ENCODE assay signal across 21 cellular contexts in genomic region chr13:59121507-59121906, GRCh38.
DNase-seq lines count a peak whose midpoint lies in the region; ATAC-seq, FAIRE-seq and TF ChIP-seq lines count a peak whose summit lies in the region.
"Had no signal": no experiment of that assay in that cellular context is flagged by ENCODE, and none has a peak within 500 bp of the region (broad histone marks: within the 10 kb centered on the region; RNA-seq: fewer than 3 reads in every experiment).

No MANE protein-coding gene starts in this region.

- CTCF ChIA-PET in WTC11 (lab: Charles Lee): interaction anchor here (0.6 kb wide), 1 partner anchor 1205 kb away, joined by 4 read pairs; no protein-coding TSS in a partner anchor
- CTCF ChIA-PET in naive thymus-derived CD4-positive, alpha-beta T cell (lab: Charles Lee): no interaction called here

- no peaks in the 10 kb centered on the region for H3K36me3 ChIP-seq in naive thymus-derived CD4-positive, alpha-beta T cell (ENCODE audit: control insufficient read depth in 2 of 3, insufficient read depth in 3 of 3, low read length in 3 of 3)
- H3K36me3 ChIP-seq in thyroid gland (no peaks in the 10 kb centered on the region), HAP-1 (replicated peaks) (no peaks in the 10 kb centered on the region; the same call in 1 of the 2 replicates)

- no peak for ATAC-seq in WTC11
- no peak for ATAC-seq in naive thymus-derived CD4-positive, alpha-beta T cell
- ATAC-seq: CD8-positive, alpha-beta T cell; HepG2 had no signal

- no peaks in the 10 kb centered on the region for H3K4me1 ChIP-seq in naive thymus-derived CD4-positive, alpha-beta T cell (ENCODE audit: control insufficient read depth in 2 of 2, insufficient read depth in 2 of 2, low read length in 2 of 2)
- H3K4me1 ChIP-seq in thyroid gland (no peaks in the 10 kb centered on the region), HAP-1 (peaks cover 15% of the 10 kb centered on the region)

- H3K27ac Mint-ChIP-seq in WTC11: peak overlapping the region; percentile 2; the same call in 1 of the 2 replicates
- no peak overlapping the region for H3K27ac Mint-ChIP-seq in naive thymus-derived CD4-positive, alpha-beta T cell
- H3K27ac Mint-ChIP-seq: CD14-positive monocyte; CD8-positive, alpha-beta T cell had no signal

- TF ChIP-seq POLR2A in thyroid gland (IDR thresholded peaks at IDR 0.05): no peak

- H3K4me3 ChIP-seq in naive thymus-derived CD4-positive, alpha-beta T cell (ENCODE audit: low read length): no peak overlapping the region
- H3K4me3 ChIP-seq in thyroid gland (replicated peaks in 1 of 3) (no peak overlapping the region), HAP-1 (no peak overlapping the region)
- H3K4me3 ChIP-seq: GM23248 had no signal

- DNase-seq in NCI-H82 (lab: John Stamatoyannopoulos, UW) (peak; percentile 58), NCI-H82 treated with DMSO at 0.1 percent for 48 hours (lab: John Stamatoyannopoulos, UW; ENCODE audit: unreplicated experiment) (no peak), WTC11 (ENCODE audit: low spot score) (no peak), kidney tubule cell (ENCODE audit: low spot score) (peak; percentile 51), urothelium cell line (ENCODE audit: low spot score) (peak; percentile 2), thyroid gland (no peak), HAP-1 (ENCODE audit: low spot score in 2 of 2) (no peak)
- no peak for DNase-seq in naive thymus-derived CD4-positive, alpha-beta T cell
- DNase-seq: CD8-positive, alpha-beta T cell; COR-L47; DMS153; DMS79 treated with DMSO at 0.1 percent for 48 hours; EL; GM23248; H7 had no signal

- H3K4me1 Mint-ChIP-seq in WTC11: no peaks in the 10 kb centered on the region
- no peaks in the 10 kb centered on the region for H3K4me1 Mint-ChIP-seq in naive thymus-derived CD4-positive, alpha-beta T cell
- H3K4me1 Mint-ChIP-seq: CD14-positive monocyte had no signal

- POLR2A ChIA-PET in WTC11 (lab: Charles Lee): interaction anchor here (0.6 kb wide), 1 partner anchor 25 kb away, joined by 5 read pairs; no protein-coding TSS in a partner anchor
- POLR2A ChIA-PET in naive thymus-derived CD4-positive, alpha-beta T cell (lab: Charles Lee): no interaction called here

- WGBS in thyroid gland, 2 donors: 88 to 90% methylated on average over 3 of the region's 3 CpGs

- H3K27ac ChIP-seq in naive thymus-derived CD4-positive, alpha-beta T cell (ENCODE audit: low read depth, low read length): no peak overlapping the region
- no peak overlapping the region for H3K27ac ChIP-seq in thyroid gland
- H3K27ac ChIP-seq: 22Rv1, GM23248 had no signal

- H3K9me3 Mint-ChIP-seq in WTC11: 0 out of 2 replicates have a peak, but pooled peaks cover 4% of the 10 kb centered on the region
- H3K9me3 Mint-ChIP-seq in naive thymus-derived CD4-positive, alpha-beta T cell: peaks cover 0 to 8% (median 0%) of the 10 kb centered on the region in 11 donors
- H3K9me3 Mint-ChIP-seq: CD8-positive, alpha-beta T cell had no signal

- no peaks in the 10 kb centered on the region for H3K36me3 Mint-ChIP-seq in WTC11
- no peaks in the 10 kb centered on the region for H3K36me3 Mint-ChIP-seq in naive thymus-derived CD4-positive, alpha-beta T cell
- H3K36me3 Mint-ChIP-seq: CD14-positive monocyte; CD8-positive, alpha-beta T cell had no signal

- in situ Hi-C loops in HAP-1 (cut with MboI; ENCODE audit: low sequenced_read_pairs): no loop called here

- H3K27me3 ChIP-seq in naive thymus-derived CD4-positive, alpha-beta T cell (ENCODE audit: control insufficient read depth in 2 of 2, insufficient read depth in 2 of 2, low read length in 2 of 2): no peaks in the 10 kb centered on the region
- H3K27me3 ChIP-seq in thyroid gland: no peaks in the 10 kb centered on the region
- H3K27me3 ChIP-seq in HAP-1 (ENCODE audit: low read depth): no peaks in the 10 kb centered on the region

- H3K9me3 ChIP-seq in naive thymus-derived CD4-positive, alpha-beta T cell (ENCODE audit: control insufficient read depth in 2 of 3, low read length in 3 of 3): no peaks in the 10 kb centered on the region
- H3K9me3 ChIP-seq in thyroid gland (no peaks in the 10 kb centered on the region), HAP-1 (no peaks in the 10 kb centered on the region)

- no peak for FAIRE-seq in urothelium cell line (lab: Jason Lieb, UNC)
- FAIRE-seq: G401.6, GM12891, HepG2, HTR-8/SVneo had no signal

- intact Hi-C loops in naive thymus-derived CD4-positive, alpha-beta T cell (cut with micrococcal nuclease): no loop called here
- intact Hi-C loops in thyroid gland (cut with DNase I): no loop called here

- no peak overlapping the region for H3K4me3 Mint-ChIP-seq in WTC11
- no peak overlapping the region for H3K4me3 Mint-ChIP-seq in naive thymus-derived CD4-positive, alpha-beta T cell
- H3K4me3 Mint-ChIP-seq: CD14-positive monocyte; CD8-positive, alpha-beta T cell had no signal

- TF ChIP-seq CTCF in WTC11 (IDR thresholded peaks at IDR 0.05): no peak
- TF ChIP-seq CTCF in thyroid gland (IDR thresholded peaks at IDR 0.05): no peak

- H3K27me3 Mint-ChIP-seq in WTC11 (ENCODE audit: low read depth): no peaks in the 10 kb centered on the region; the same call in 1 of the 2 replicates
- H3K27me3 Mint-ChIP-seq in naive thymus-derived CD4-positive, alpha-beta T cell: peaks cover 0 to 3% (median 0%) of the 10 kb centered on the region in 5 donors

TF ChIP-seq in WTC11, 78 proteins besides CTCF, POLR2A, EP300 and RAD21:
- TF ChIP-seq NFYB (CRISPR knock-in tag; conservative IDR thresholded peaks at IDR 0.05; ENCODE audit: low read depth): no peak
- TF ChIP-seq SMAD4 (CRISPR knock-in tag; IDR thresholded peaks at IDR 0.05): no peak
- TF ChIP-seq GABPB1 (CRISPR knock-in tag; IDR thresholded peaks at IDR 0.05): no peak
- no peak for TF ChIP-seq ZNF317 (CRISPR knock-in tag; IDR thresholded peaks at IDR 0.05; ENCODE audit: borderline replicate concordance, low read depth)
- TF ChIP-seq ZNF138 (CRISPR knock-in tag; conservative IDR thresholded peaks at IDR 0.05): no peak
- TF ChIP-seq ZNF121 (CRISPR knock-in tag; IDR thresholded peaks at IDR 0.05): no peak
- no peak for TF ChIP-seq ATF3 (CRISPR knock-in tag; conservative IDR thresholded peaks at IDR 0.05)
- TF ChIP-seq TCF7 (CRISPR knock-in tag; IDR thresholded peaks at IDR 0.05; ENCODE audit: low read depth): no peak
- no peak for TF ChIP-seq RORB (CRISPR knock-in tag; IDR thresholded peaks at IDR 0.05)
- TF ChIP-seq NFATC4 (CRISPR knock-in tag; IDR thresholded peaks at IDR 0.05): no peak
- TF ChIP-seq FOXP1 (CRISPR knock-in tag; IDR thresholded peaks at IDR 0.05; ENCODE audit: borderline replicate concordance): no peak
- TF ChIP-seq ZNF532 (CRISPR knock-in tag; IDR thresholded peaks at IDR 0.05; ENCODE audit: borderline replicate concordance): no peak

Comparison
In these comparisons a context has a peak if more than half of its experiments do, and no peak if none do; other contexts are left out.
1. DNase-seq: peak in NCI-H82 (single experiment), kidney tubule cell (single experiment) and urothelium cell line (single experiment); none in NCI-H82 treated with DMSO at 0.1 percent for 48 hours (single experiment), WTC11 (single experiment), naive thymus-derived CD4-positive, alpha-beta T cell (0 of 9), thyroid gland (0 of 2) and HAP-1 (0 of 2).